31 cellular contexts compared by ENCODE assay signal in genomic region chr16:25596194-25596593, GRCh38.
A peak's percentile ranks its signal among the peaks of the same experiment; 100 is the strongest.
DNase-seq lines count a peak whose midpoint lies in the region; ATAC-seq and TF ChIP-seq lines count a peak whose summit lies in the region.
"Had no signal": no experiment of that assay in that cellular context is flagged by ENCODE, and none has a peak within 500 bp of the region (broad histone marks: within the 10 kb centered on the region; RNA-seq: fewer than 3 reads in every experiment).

No MANE protein-coding gene starts in this region.

- H3K79me1 ChIP-seq in neuronal stem cell (ENCODE audit: low read depth, low read length) = no peaks in the 10 kb centered on the region
- H3K79me1 ChIP-seq in trophoblast cell (ENCODE audit: low read length) = no peaks in the 10 kb centered on the region

- H3K4me3 ChIP-seq in esophagus muscularis mucosa = no peak overlapping the region
- no peak overlapping the region for H3K4me3 ChIP-seq in neuronal stem cell (ENCODE audit: low read length in 2 of 2)
- no peak overlapping the region for H3K4me3 ChIP-seq in trophoblast cell (ENCODE audit: low read depth, low read length)
- H3K4me3 ChIP-seq: A549; BLaER1; BLaER1 treated with 17β-estradiol and CSF1 and Interleukin-3, amounts not matched to agents 10 nM and 100 nM had no signal

- H4K8ac ChIP-seq in neuronal stem cell (ENCODE audit: low read depth, low read length) (no peak overlapping the region), trophoblast cell (ENCODE audit: low read depth, low read length) (no peak overlapping the region)

- no peak overlapping the region for H2BK12ac ChIP-seq in neuronal stem cell (ENCODE audit: low read length)
- no peak overlapping the region for H2BK12ac ChIP-seq in trophoblast cell (ENCODE audit: low read length)

- H3K27ac ChIP-seq in esophagus muscularis mucosa (replicated peaks in 1 of 4) (no peak overlapping the region), neuronal stem cell (replicated peaks; ENCODE audit: low read length) (no peak overlapping the region), trophoblast cell (ENCODE audit: low read depth, low read length) (no peak overlapping the region)
- H3K27ac ChIP-seq: 22Rv1; A549; BLaER1; BLaER1 treated with 17β-estradiol and CSF1 and Interleukin-3, amounts not matched to agents 10 nM and 100 nM; C4-2B had no signal

- H2BK15ac ChIP-seq in neuronal stem cell (ENCODE audit: low read length) = no peak overlapping the region

- H3K79me2 ChIP-seq in trophoblast cell (ENCODE audit: control insufficient read depth, insufficient read depth, low read length, poor library complexity) = no peaks in the 10 kb centered on the region

- H3K9me3 ChIP-seq in esophagus muscularis mucosa (peaks cover 0 to 6% (median 0%) of the 10 kb centered on the region in 4 donors), neuronal stem cell (replicated peaks in 1 of 2; ENCODE audit: control insufficient read depth in 2 of 2, insufficient read depth in 1 of 2, low read depth in 1 of 2, low read length in 2 of 2) (no peaks in the 10 kb centered on the region), trophoblast cell (ENCODE audit: insufficient read depth, low read depth, low read length) (no peaks in the 10 kb centered on the region)
- H3K9me3 ChIP-seq: A549, BE2C, BLaER1, Caco-2 had no signal

- H2AK5ac ChIP-seq in neuronal stem cell (ENCODE audit: low read depth, low read length) = no peak overlapping the region
- H2AK5ac ChIP-seq in trophoblast cell (ENCODE audit: low read length) = no peak overlapping the region

- H2BK5ac ChIP-seq in neuronal stem cell (ENCODE audit: low read length) (no peak overlapping the region), trophoblast cell (ENCODE audit: low read depth, low read length, poor library complexity) (no peak overlapping the region)

- intact Hi-C loops in esophagus muscularis mucosa (cut with DNase I) = loop anchor here (10.0 kb wide), 1 partner anchor 61 kb away; no protein-coding TSS in a partner anchor

- H2AFZ ChIP-seq in neuronal stem cell (ENCODE audit: low read length) (no peak overlapping the region), trophoblast cell (ENCODE audit: insufficient read depth, low read length, poor library complexity) (no peak overlapping the region)

- H3K14ac ChIP-seq in neuronal stem cell (ENCODE audit: low read length) = no peak overlapping the region
- no peak overlapping the region for H3K14ac ChIP-seq in trophoblast cell (ENCODE audit: low read length)

- H3K4me1 ChIP-seq in esophagus muscularis mucosa = no peaks in the 10 kb centered on the region
- H3K4me1 ChIP-seq in neuronal stem cell (ENCODE audit: control insufficient read depth in 2 of 2, insufficient read depth in 1 of 2, low read depth in 1 of 2, low read length in 2 of 2) = no peaks in the 10 kb centered on the region
- no peaks in the 10 kb centered on the region for H3K4me1 ChIP-seq in trophoblast cell (ENCODE audit: control insufficient read depth in 1 of 2, insufficient read depth in 2 of 2, low read length in 2 of 2)
- H3K4me1 ChIP-seq: A549; BE2C; BLaER1; BLaER1 treated with 17β-estradiol and CSF1 and Interleukin-3, amounts not matched to agents 10 nM and 100 nM; Caco-2 had no signal

- ATAC-seq in GM21447 (IDR thresholded peaks at IDR 0.05; ENCODE audit: unreplicated experiment) = no peak
- ATAC-seq: A549; CD8-positive, alpha-beta T cell had no signal

- no peak overlapping the region for H4K12ac ChIP-seq in trophoblast cell (ENCODE audit: low read depth, low read length)

- H4K91ac ChIP-seq in neuronal stem cell (ENCODE audit: low read depth, low read length, poor library complexity) (no peak overlapping the region), trophoblast cell (ENCODE audit: low read depth, low read length) (no peak overlapping the region)

- no peak overlapping the region for H3K9ac ChIP-seq in neuronal stem cell (ENCODE audit: low read depth, low read length, poor library complexity)
- peak overlapping the region; percentile 27 for H3K9ac ChIP-seq in trophoblast cell (ENCODE audit: low read length)
- H3K9ac ChIP-seq: BLaER1; BLaER1 treated with 17β-estradiol and CSF1 and Interleukin-3, amounts not matched to agents 10 nM and 100 nM had no signal

- peak; percentile 39 for DNase-seq in esophagus muscularis mucosa (ENCODE audit: extremely low spot score)
- DNase-seq in neuronal stem cell (ENCODE audit: low spot score) = no peak
- no peak for DNase-seq in trophoblast cell
- DNase-seq in stimulated activated CD4-positive, alpha-beta T cell treated with anti-CD3 and anti-CD28 coated beads, Interleukin-2, amount 100 ng/mL, for 48 hours = no peak
- no peak for DNase-seq in NCI-H1694 (lab: John Stamatoyannopoulos, UW)
- DNase-seq: 8988T; ACHN; AML-193; BE2C; C1 segment of cervical spinal cord; Caco-2; Calu3; CD4-positive, alpha-beta memory T cell; CD4-positive, alpha-beta T cell; CD4-positive, CD25-positive, alpha-beta regulatory T cell; CD8-positive, alpha-beta memory T cell; CD8-positive, alpha-beta T cell; COR-L47; DMS 273 treated with DMSO at 0.1 percent for 48 hours; DMS153; DMS53; DMS79; DMS79 treated with DMSO at 0.1 percent for 48 hours; DND-41; EL had no signal

- no peak overlapping the region for H3K23ac ChIP-seq in neuronal stem cell (ENCODE audit: low read depth, low read length, poor library complexity)
- H3K23ac ChIP-seq in trophoblast cell (ENCODE audit: low read length) = no peak overlapping the region

- H3K18ac ChIP-seq in neuronal stem cell (ENCODE audit: low read length) (peak overlapping the region; percentile 14), trophoblast cell (ENCODE audit: low read length) (no peak overlapping the region)

- TF ChIP-seq CTCF in esophagus muscularis mucosa (IDR thresholded peaks at IDR 0.05) = no peak

- TF ChIP-seq POLR2A in esophagus muscularis mucosa (IDR thresholded peaks at IDR 0.05; ENCODE audit: low read depth) = no peak

- H3K27me3 ChIP-seq in esophagus muscularis mucosa = no peaks in the 10 kb centered on the region
- H3K27me3 ChIP-seq in neuronal stem cell (ENCODE audit: control insufficient read depth in 3 of 3, insufficient read depth in 3 of 3, low read depth in 1 of 3, low read length in 3 of 3) = no peaks in the 10 kb centered on the region
- H3K27me3 ChIP-seq in trophoblast cell (ENCODE audit: insufficient read depth, low read length) = no peaks in the 10 kb centered on the region
- H3K27me3 ChIP-seq: BE2C; BLaER1; BLaER1 treated with 17β-estradiol and CSF1 and Interleukin-3, amounts not matched to agents 10 nM and 100 nM had no signal

- 75% methylated on average over 2 of the region's 2 CpGs for WGBS in esophagus muscularis mucosa
- WGBS in neuronal stem cell (ENCODE audit: extremely low coverage in 2 of 2, insufficient read length in 2 of 2, insufficient replicate concordance in 1 of 2), 2 donors = no CpG with 5 or more reads among the region's 2 CpGs
- WGBS in trophoblast cell (ENCODE audit: extremely low coverage, insufficient coverage, insufficient read length) = no CpG with 5 or more reads among the region's 2 CpGs

- H3K36me3 ChIP-seq in esophagus muscularis mucosa (no peaks in the 10 kb centered on the region), neuronal stem cell (replicated peaks in 1 of 2; ENCODE audit: control insufficient read depth in 2 of 2, insufficient read depth in 2 of 2, low read length in 2 of 2) (no peaks in the 10 kb centered on the region), trophoblast cell (ENCODE audit: control insufficient read depth in 1 of 2, insufficient read depth in 2 of 2, low read length in 2 of 2) (no peaks in the 10 kb centered on the region)
- H3K36me3 ChIP-seq: BE2C; BLaER1; BLaER1 treated with 17β-estradiol and CSF1 and Interleukin-3, amounts not matched to agents 10 nM and 100 nM had no signal

- no peak for TF ChIP-seq EP300 in esophagus muscularis mucosa (IDR thresholded peaks at IDR 0.05)

- H2BK120ac ChIP-seq in neuronal stem cell (ENCODE audit: low read depth, low read length) (no peak overlapping the region), trophoblast cell (ENCODE audit: insufficient read depth, low read length, poor library complexity) (no peak overlapping the region)

- H3K4me2 ChIP-seq in neuronal stem cell (ENCODE audit: insufficient read depth, low read length, poor library complexity, severe bottlenecking) (no peak overlapping the region), trophoblast cell (ENCODE audit: low read length) (no peak overlapping the region)
- H3K4me2 ChIP-seq: A549; BLaER1; BLaER1 treated with 17β-estradiol and CSF1 and Interleukin-3, amounts not matched to agents 10 nM and 100 nM had no signal

- H3K4ac ChIP-seq in neuronal stem cell (ENCODE audit: low read length) (no peak overlapping the region), trophoblast cell (ENCODE audit: low read depth, low read length) (no peak overlapping the region)
